27 cellular contexts compared by ENCODE assay signal in the genomic region with DNA sequence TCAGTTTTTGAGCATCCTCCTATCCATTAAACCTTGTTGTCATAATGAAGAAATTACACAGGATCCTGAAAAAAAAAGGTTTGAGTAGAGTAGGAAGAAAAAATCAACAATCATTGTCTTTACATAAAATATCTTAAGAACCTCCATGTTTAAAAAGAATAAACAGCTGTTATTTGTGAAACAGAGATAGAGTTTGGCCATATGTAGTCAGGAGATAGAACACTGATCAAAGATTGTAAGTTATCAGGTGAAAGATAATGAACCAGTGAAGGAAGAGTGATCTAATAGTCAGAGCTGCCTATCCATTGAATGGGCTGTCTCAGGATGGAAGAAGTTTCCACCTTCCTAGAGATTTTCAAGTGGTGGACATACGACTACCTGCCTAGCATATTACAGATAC.
"Had no signal": no experiment of that assay in that cellular context is flagged by ENCODE, and none has a peak within 500 bp of the region (broad histone marks: within the 10 kb centered on the region; RNA-seq: fewer than 3 reads in every experiment).

No MANE protein-coding gene starts in this region.

- H3K27me3 ChIP-seq: stomach, suprapubic skin, testis, thyroid gland, tibial artery, tibial nerve, transverse colon, upper lobe of left lung, upper lobe of right lung, uterus, vagina had no signal

- H3K4me3 ChIP-seq: stomach, suprapubic skin, testis, thoracic aorta, thyroid gland, tibial artery, tibial nerve, transverse colon, upper lobe of left lung, upper lobe of right lung, uterus, vagina had no signal

- FAIRE-seq: urothelium cell line had no signal

- H3K27ac ChIP-seq: stomach, suprapubic skin, testis, thoracic aorta, thyroid gland, tibial artery, tibial nerve, transverse colon, upper lobe of left lung, upper lobe of right lung, uterus, vagina had no signal

- H3K4me1 ChIP-seq: stomach, suprapubic skin, testis, thyroid gland, transverse colon, upper lobe of left lung, upper lobe of right lung, uterus, vagina had no signal

- H3K36me3 ChIP-seq: stomach, suprapubic skin, thoracic aorta, thyroid gland, tibial artery, tibial nerve, transverse colon, upper lobe of left lung, upper lobe of right lung, uterus, vagina had no signal

- ATAC-seq: stimulated activated effector memory CD8-positive, alpha-beta T cell treated with anti-CD3 and anti-CD28 coated beads, Interleukin-12 subunit alpha, Interleukin-12 subunit beta, amount 100 ng/mL, for 72 hours; stimulated activated memory B cell treated with anti-CD40 and anti-IgM and Interleukin-4, amounts not matched to agents 10 μg/mL and 1 μg/mL and 100 μg/mL, for 72 hours; stimulated activated naive B cell treated with anti-CD40 and anti-IgM and Interleukin-4, amounts not matched to agents 10 μg/mL and 1 μg/mL and 100 μg/mL, for 72 hours; stimulated activated naive CD8-positive, alpha-beta T cell treated with anti-CD3 and anti-CD28 coated beads, Interleukin-15, amount 100 ng/mL, for 72 hours; stimulated activated naive CD8-positive, alpha-beta T cell treated with anti-CD3 and anti-CD28 coated beads, Interleukin-15, Interleukin-2, amounts not matched to agents 100 U/mL and 50 U/mL, for 24 hours; upper lobe of right lung had no signal

- DNase-seq: stimulated activated CD4-positive, alpha-beta T cell treated with anti-CD3 and anti-CD28 coated beads, Interleukin-2, amount 100 ng/mL, for 48 hours; stimulated activated CD4-positive, alpha-beta T cell treated with anti-CD3 and anti-CD28 coated beads, Interleukin-4, amount 100 ng/mL, for 1 hour; stimulated activated CD4-positive, alpha-beta T cell treated with anti-CD3 and anti-CD28 coated beads, Interleukin-4, amount 100 ng/mL, for 24 hours; stimulated activated CD4-positive, alpha-beta T cell treated with anti-CD3 and anti-CD28 coated beads, Interleukin-4, amount 100 ng/mL, for 4 hours; stimulated activated CD8-positive, alpha-beta memory T cell treated with anti-CD3 and anti-CD28 coated beads, Interleukin-4, amount 100 ng/mL, for 48 hours; stimulated activated naive B cell treated with anti-CD40 and anti-IgM and Interleukin-4, amounts not matched to agents 10 μg/mL and 1 μg/mL and 100 μg/mL, for 72 hours; stimulated activated naive CD4-positive, alpha-beta T cell; stimulated activated naive CD4-positive, alpha-beta T cell treated with Interleukin-2 at 50 U/mL for 16 hours; stimulated activated naive CD8-positive, alpha-beta T cell treated with anti-CD3 and anti-CD28 coated beads, Interleukin-15, amount 100 ng/mL, for 72 hours; stimulated activated naive CD8-positive, alpha-beta T cell treated with anti-CD3 and anti-CD28 coated beads, Interleukin-15, Interleukin-2, amounts not matched to agents 100 U/mL and 50 U/mL, for 24 hours; stomach; substantia nigra; testis; thyroid gland; tibial artery; transverse colon; trophoblast cell; upper lobe of left lung; upper lobe of right lung; uterus had no signal

- H3K9me3 ChIP-seq: stomach, suprapubic skin, testis, thoracic aorta, thyroid gland, tibial artery, tibial nerve, transverse colon, upper lobe of left lung, upper lobe of right lung, uterus, vagina had no signal
